21 cellular contexts compared by ENCODE assay signal in the genomic region with DNA sequence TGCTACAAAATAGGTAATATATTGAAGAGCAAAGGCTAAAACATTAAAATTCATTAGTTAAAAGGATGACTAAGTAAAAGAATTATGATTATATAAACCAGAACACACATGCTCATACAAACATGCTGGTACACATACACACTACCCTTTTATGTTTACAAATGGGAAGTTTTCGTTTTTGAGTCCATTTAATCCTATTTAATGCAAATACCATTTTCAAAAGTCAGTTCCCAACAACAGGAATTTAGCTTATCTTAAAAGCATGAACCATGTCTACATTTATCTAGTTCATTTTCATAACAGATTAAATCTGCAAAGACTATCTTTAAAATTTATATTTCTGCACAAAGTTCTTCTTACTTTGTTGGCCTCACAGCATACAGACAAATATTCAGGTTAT. TPM values are rescaled to one million over a fixed set of nuclear protein-coding genes. Genes with fewer than 3 reads are reported as not detected.
DNase-seq lines count a peak whose midpoint lies in the region; ATAC-seq, FAIRE-seq and TF ChIP-seq lines count a peak whose summit lies in the region.
"Had no signal": no experiment of that assay in that cellular context is flagged by ENCODE, and none has a peak within 500 bp of the region (broad histone marks: within the 10 kb centered on the region; RNA-seq: fewer than 3 reads in every experiment).

No MANE protein-coding gene starts in this region.

- H3K4me1 ChIP-seq in HepG2 (ENCODE audit: insufficient read depth, low read length) (peaks cover 47% of the 10 kb centered on the region), right lobe of liver (peaks cover 0 to 30% (median 4%) of the 10 kb centered on the region in 4 donors), hepatocyte (ENCODE audit: insufficient read depth) (peaks cover 14% of the 10 kb centered on the region), smooth muscle cell (ENCODE audit: low read depth) (peaks cover 33% of the 10 kb centered on the region)

- TF ChIP-seq CTCF in HepG2 (CRISPR knock-in tag; IDR thresholded peaks at IDR 0.05) (no peak), right lobe of liver (IDR thresholded peaks at IDR 0.05) (no peak), hepatocyte (IDR thresholded peaks at IDR 0.05; ENCODE audit: poor library complexity) (no peak), smooth muscle cell (IDR thresholded peaks at IDR 0.05; ENCODE audit: borderline replicate concordance, insufficient read depth, poor library complexity, severe bottlenecking) (no peak), chondrocyte (IDR thresholded peaks at IDR 0.05) (no peak), progenitor cell of endocrine pancreas (IDR thresholded peaks at IDR 0.05; ENCODE audit: unreplicated experiment) (no peak)

- H4K20me1 ChIP-seq in HepG2 (ENCODE audit: insufficient read depth, low read length) (peaks cover 76% of the 10 kb centered on the region), hepatocyte (ENCODE audit: insufficient read depth, poor library complexity, severe bottlenecking) (no peaks in the 10 kb centered on the region), smooth muscle cell (ENCODE audit: low read depth) (no peaks in the 10 kb centered on the region)

- H3K36me3 Mint-ChIP-seq in chondrocyte (ENCODE audit: low read depth) (no peaks in the 10 kb centered on the region), progenitor cell of endocrine pancreas (ENCODE audit: insufficient read depth) (peaks cover 3% of the 10 kb centered on the region)
- H3K36me3 Mint-ChIP-seq in activated T-helper 2 cell treated with anti-CD3 and anti-CD28 coated beads, Interferon-gamma antibody, Interleukin-2, Interleukin-4, amounts not matched to agents 10 μg/mL and 5 μg/mL and 100 μg/mL, durations not matched to agents 14 hours and 24 hours and 36 hours (ENCODE audit: low read depth): peaks cover 61% of the 10 kb centered on the region

- 83% methylated on average over 1 of the region's 1 CpG for WGBS in HepG2 (ENCODE audit: low lambda C conversion rate)
- 54% methylated on average over 1 of the region's 1 CpG for WGBS in right lobe of liver (ENCODE audit: insufficient coverage, low coverage, low lambda C conversion rate, missing lambda C conversion rate)
- WGBS in hepatocyte (ENCODE audit: low lambda C conversion rate, missing lambda C conversion rate): 37% methylated on average over 1 of the region's 1 CpG
- WGBS in smooth muscle cell (ENCODE audit: low lambda C conversion rate): 15% methylated on average over 1 of the region's 1 CpG

- in situ Hi-C loops in HepG2 (cut with HindIII; ENCODE audit: extremely low pct_ligation_motif_present, low pct_unique_long_range_greater_than_20kb): no loop called here

- H3K4me2 ChIP-seq in HepG2 (ENCODE audit: low read depth, low read length): no peak overlapping the region
- peak overlapping the region; percentile 6 for H3K4me2 ChIP-seq in hepatocyte
- H3K4me2 ChIP-seq in smooth muscle cell: peak overlapping the region; percentile 56

- H3K27me3 ChIP-seq in HepG2 (ENCODE audit: control insufficient read depth in 1 of 2, insufficient read depth in 2 of 2, low read length in 2 of 2): no peaks in the 10 kb centered on the region
- H3K27me3 ChIP-seq in right lobe of liver: no peaks in the 10 kb centered on the region
- H3K27me3 ChIP-seq in hepatocyte: no peaks in the 10 kb centered on the region
- H3K27me3 ChIP-seq in smooth muscle cell (ENCODE audit: low read depth): no peaks in the 10 kb centered on the region

- DNase-seq in HepG2 (ENCODE audit: low spot score) (no peak), right lobe of liver (no peak), hepatocyte (ENCODE audit: low spot score) (no peak), smooth muscle cell (lab: John Stamatoyannopoulos, UW; ENCODE audit: unreplicated experiment) (no peak), chondrocyte (ENCODE audit: low spot score) (no peak), progenitor cell of endocrine pancreas (ENCODE audit: low spot score, unreplicated experiment) (no peak)
- DNase-seq in activated T-helper 2 cell treated with anti-CD3 and anti-CD28 coated beads, Interferon-gamma antibody, Interleukin-2, Interleukin-4, amounts not matched to agents 10 μg/mL and 5 μg/mL and 100 μg/mL, durations not matched to agents 14 hours and 24 hours and 36 hours (ENCODE audit: low spot score): no peak
- DNase-seq: AML-193; Calu3; CD4-positive, alpha-beta memory T cell; DMS79 treated with DMSO at 0.1 percent for 48 hours; GF-D8; GOT3; H7; HFFc6 had no signal

- H3K4me3 Mint-ChIP-seq in chondrocyte (ENCODE audit: unreplicated experiment) (no peak overlapping the region), progenitor cell of endocrine pancreas (ENCODE audit: low read depth) (no peak overlapping the region)
- no peak overlapping the region for H3K4me3 Mint-ChIP-seq in activated T-helper 2 cell treated with anti-CD3 and anti-CD28 coated beads, Interferon-gamma antibody, Interleukin-2, Interleukin-4, amounts not matched to agents 10 μg/mL and 5 μg/mL and 100 μg/mL, durations not matched to agents 14 hours and 24 hours and 36 hours (ENCODE audit: low read depth)
- H3K4me3 Mint-ChIP-seq: CD4-positive, alpha-beta memory T cell; HFFc6; IgD-negative memory B cell had no signal

- H3K27me3 Mint-ChIP-seq in chondrocyte (ENCODE audit: low read depth) (no peaks in the 10 kb centered on the region), progenitor cell of endocrine pancreas (no peaks in the 10 kb centered on the region)
- no peaks in the 10 kb centered on the region for H3K27me3 Mint-ChIP-seq in activated T-helper 2 cell treated with anti-CD3 and anti-CD28 coated beads, Interferon-gamma antibody, Interleukin-2, Interleukin-4, amounts not matched to agents 10 μg/mL and 5 μg/mL and 100 μg/mL, durations not matched to agents 14 hours and 24 hours and 36 hours (ENCODE audit: low read depth)
- H3K27me3 Mint-ChIP-seq: CD4-positive, alpha-beta memory T cell; IgD-negative memory B cell had no signal

- no peak for TF ChIP-seq RAD21 in HepG2 (CRISPR knock-in tag; IDR thresholded peaks at IDR 0.05)

- peak overlapping the region; percentile 52 for H3K27ac ChIP-seq in HepG2 (ENCODE audit: extremely low read length, insufficient read depth, low read length)
- no peak overlapping the region for H3K27ac ChIP-seq in right lobe of liver
- peak overlapping the region; percentile 58 for H3K27ac ChIP-seq in hepatocyte
- peak overlapping the region; percentile 68 for H3K27ac ChIP-seq in smooth muscle cell (ENCODE audit: low read depth)
- H3K27ac ChIP-seq: 22Rv1, A549, C4-2B had no signal

- no peak for FAIRE-seq in HepG2 (lab: Jason Lieb, UNC)
- FAIRE-seq: A549, HTR-8/SVneo had no signal

- H2AFZ ChIP-seq in HepG2 (ENCODE audit: low read length) (no peak overlapping the region), hepatocyte (no peak overlapping the region), smooth muscle cell (ENCODE audit: low read depth) (no peak overlapping the region)

- CTCF ChIA-PET in HepG2 (lab: Yijun Ruan, JAX; ENCODE audit: low intra/inter-chr PET ratio, low total read pairs): no interaction called here

- BruUV-seq in HepG2 (replicated peaks; lab: Mats Ljungman, UMichigan): no TSS peak

- H3K9me3 Mint-ChIP-seq in chondrocyte (ENCODE audit: low read depth) (peaks cover 2% of the 10 kb centered on the region), progenitor cell of endocrine pancreas (ENCODE audit: low read depth) (peaks cover 2% of the 10 kb centered on the region)
- no peaks in the 10 kb centered on the region for H3K9me3 Mint-ChIP-seq in activated T-helper 2 cell treated with anti-CD3 and anti-CD28 coated beads, Interferon-gamma antibody, Interleukin-2, Interleukin-4, amounts not matched to agents 10 μg/mL and 5 μg/mL and 100 μg/mL, durations not matched to agents 14 hours and 24 hours and 36 hours
- H3K9me3 Mint-ChIP-seq: CD4-positive, alpha-beta memory T cell; IgD-negative memory B cell had no signal

- H3K79me2 ChIP-seq in HepG2 (ENCODE audit: insufficient read depth, low read length) (peaks cover 96% of the 10 kb centered on the region), hepatocyte (peaks cover 84% of the 10 kb centered on the region), smooth muscle cell (ENCODE audit: low read depth) (peaks cover 57% of the 10 kb centered on the region)

- no peak for ATAC-seq in HepG2
- no peak for ATAC-seq in right lobe of liver
- ATAC-seq: A549, HCT116 had no signal

- POLR2A ChIA-PET in HepG2 (lab: Yijun Ruan, JAX): no interaction called here

- intact Hi-C loops in HepG2 (cut with micrococcal nuclease; ENCODE audit: unreplicated experiment) (no loop called here), right lobe of liver (cut with DNase I) (no loop called here)
- intact Hi-C loops in activated T-helper 2 cell treated with anti-CD3 and anti-CD28 coated beads, Interferon-gamma antibody, Interleukin-2, Interleukin-4, amounts not matched to agents 10 μg/mL and 5 μg/mL and 100 μg/mL, durations not matched to agents 14 hours and 24 hours and 36 hours (cut with micrococcal nuclease): no loop called here

- H3F3A ChIP-seq in smooth muscle cell (ENCODE audit: low read depth): peaks cover 16% of the 10 kb centered on the region

- H3K36me3 ChIP-seq in HepG2 (replicated peaks in 1 of 2; ENCODE audit: control insufficient read depth in 1 of 2, insufficient read depth in 2 of 2, low read length in 2 of 2) (peaks cover 27 to 65% of the 10 kb centered on the region in 2 experiments), right lobe of liver (peaks cover 0 to 7% (median 2%) of the 10 kb centered on the region in 4 donors), hepatocyte (replicated peaks; ENCODE audit: insufficient read depth, low read depth) (no peaks in the 10 kb centered on the region), smooth muscle cell (ENCODE audit: low read depth) (no peaks in the 10 kb centered on the region)

- TF ChIP-seq EP300 in HepG2 (IDR thresholded peaks at IDR 0.05; ENCODE audit: low read depth in 2 of 2, low read length in 2 of 2) (no peak), HepG2 (CRISPR knock-in tag; IDR thresholded peaks at IDR 0.05; ENCODE audit: borderline replicate concordance) (no peak)

- TF ChIP-seq POLR2A in HepG2 (IDR thresholded peaks at IDR 0.05; ENCODE audit: insufficient read depth in 1 of 2, low read depth in 2 of 2, low read length in 2 of 2) (no peak), right lobe of liver (IDR thresholded peaks at IDR 0.05) (no peak)

- no peak overlapping the region for H3K4me3 ChIP-seq in HepG2 (replicated peaks in 1 of 3; ENCODE audit: insufficient read depth in 1 of 3, low read depth in 2 of 3, low read length in 3 of 3)
- no peak overlapping the region for H3K4me3 ChIP-seq in right lobe of liver
- no peak overlapping the region for H3K4me3 ChIP-seq in hepatocyte
- H3K4me3 ChIP-seq in smooth muscle cell: no peak overlapping the region
- H3K4me3 ChIP-seq: A549 had no signal

- H3K9me2 ChIP-seq in hepatocyte (replicated peaks; ENCODE audit: insufficient read depth): no peaks in the 10 kb centered on the region

- H3K4me1 Mint-ChIP-seq in chondrocyte (ENCODE audit: low read depth): peaks cover 9% of the 10 kb centered on the region
- peaks cover 51% of the 10 kb centered on the region for H3K4me1 Mint-ChIP-seq in activated T-helper 2 cell treated with anti-CD3 and anti-CD28 coated beads, Interferon-gamma antibody, Interleukin-2, Interleukin-4, amounts not matched to agents 10 μg/mL and 5 μg/mL and 100 μg/mL, durations not matched to agents 14 hours and 24 hours and 36 hours (ENCODE audit: low read depth)
- peaks cover 16% of the 10 kb centered on the region for H3K4me1 Mint-ChIP-seq in progenitor cell of endocrine pancreas (ENCODE audit: low read depth)

- H3K9ac ChIP-seq in HepG2 (ENCODE audit: insufficient read depth, low read depth, low read length) (no peak overlapping the region), smooth muscle cell (ENCODE audit: low read depth) (no peak overlapping the region)

- no peaks in the 10 kb centered on the region for H3K9me3 ChIP-seq in HepG2 (ENCODE audit: low read length)
- no peaks in the 10 kb centered on the region for H3K9me3 ChIP-seq in right lobe of liver
- no peaks in the 10 kb centered on the region for H3K9me3 ChIP-seq in hepatocyte (ENCODE audit: low read depth)
- no peaks in the 10 kb centered on the region for H3K9me3 ChIP-seq in smooth muscle cell (replicated peaks; ENCODE audit: low read depth)
- H3K9me3 ChIP-seq: A549 had no signal

- H3K27ac Mint-ChIP-seq in chondrocyte (ENCODE audit: unreplicated experiment) (no peak overlapping the region), progenitor cell of endocrine pancreas (no peak overlapping the region)
- H3K27ac Mint-ChIP-seq in activated T-helper 2 cell treated with anti-CD3 and anti-CD28 coated beads, Interferon-gamma antibody, Interleukin-2, Interleukin-4, amounts not matched to agents 10 μg/mL and 5 μg/mL and 100 μg/mL, durations not matched to agents 14 hours and 24 hours and 36 hours: no peak overlapping the region
- H3K27ac Mint-ChIP-seq: CD4-positive, alpha-beta memory T cell; HFFc6; IgD-negative memory B cell had no signal

RNA-seq across cellular contexts. Expression of a gene that starts 42.5 kb away (rescaled TPM):
- total RNA-seq in HepG2 (2016; rRNA removed; fragmentation: Illumina TruSeq; extraction: Trizol) (98.7 and 156 TPM in 2 replicates), right lobe of liver (100 to 1,000 TPM; 109 to 191 (median 139) TPM), hepatocyte (228 and 245 TPM in 2 replicates), smooth muscle cell (127 and 140 TPM in 2 replicates), chondrocyte (6.9 to 16.3 TPM (median 7.2 TPM) in 3 replicates), progenitor cell of endocrine pancreas (27.6 and 29.3 TPM in 2 replicates)
- 8.0 and 9.3 TPM in 2 replicates for total RNA-seq in HepG2 (2016; cell fraction: cytosol; rRNA removed; fragmentation: Illumina TruSeq; extraction: Trizol; ENCODE audit: low read depth)
- total RNA-seq in HepG2 (2016; cell fraction: insoluble cytoplasmic fraction; rRNA removed; fragmentation: Illumina TruSeq; extraction: Trizol): 92.1 and 154 TPM in 2 replicates
- total RNA-seq in HepG2 (2016; cell fraction: membrane; rRNA removed; fragmentation: Illumina TruSeq; extraction: Trizol): 35.4 and 40.1 TPM in 2 replicates
- total RNA-seq in HepG2 (2016; cell fraction: nucleus; rRNA removed; fragmentation: Illumina TruSeq; extraction: Trizol): 183 and 203 TPM in 2 replicates
- polyA plus RNA-seq in HepG2 (2011; rRNA removed) (192 and 236 TPM in 2 replicates), hepatocyte (112 and 117 TPM in 2 replicates), smooth muscle cell (57.1 and 61.3 TPM in 2 replicates)
- 99.8 and 148 TPM in 2 replicates for polyA plus RNA-seq in HepG2 (2011; cell fraction: cytosol; rRNA removed)
- polyA plus RNA-seq in HepG2 (2011; cell fraction: nucleus; rRNA removed): 62.7 and 77.6 TPM in 2 replicates
- polyA plus RNA-seq in HepG2 (2012): 214 and 224 TPM in 2 replicates
- 6.6 and 6.7 TPM in 2 replicates for polyA plus RNA-seq in HepG2 (2016; cell fraction: cytosol; fragmentation: Illumina TruSeq; extraction: Trizol; ENCODE audit: low read depth)
- 106 and 111 TPM in 2 replicates for polyA plus RNA-seq in HepG2 (2016; cell fraction: insoluble cytoplasmic fraction; fragmentation: Illumina TruSeq; extraction: Trizol; ENCODE audit: low read depth)
- polyA plus RNA-seq in HepG2 (2016; cell fraction: membrane; fragmentation: Illumina TruSeq; extraction: Trizol; ENCODE audit: low read depth): 19.3 and 22.4 TPM in 2 replicates
- polyA plus RNA-seq in HepG2 (2016; cell fraction: nucleus; fragmentation: Illumina TruSeq; extraction: Trizol; ENCODE audit: insufficient read depth, low read depth): 218 and 229 TPM in 2 replicates
- 0.70 and 113 TPM in 2 replicates for polyA minus RNA-seq in HepG2 (2011; rRNA and poly(A)+ RNA removed; ENCODE audit: low replicate concordance)
- polyA minus RNA-seq in HepG2 (2011; cell fraction: cytosol; rRNA and poly(A)+ RNA removed): 203 TPM in 2 replicates
- polyA minus RNA-seq in HepG2 (2011; cell fraction: nucleus; rRNA and poly(A)+ RNA removed): 222 and 223 TPM in 2 replicates
- 43.8 and 45.0 TPM in 2 replicates for total RNA-seq in activated T-helper 2 cell treated with anti-CD3 and anti-CD28 coated beads, Interferon-gamma antibody, Interleukin-2, Interleukin-4, amounts not matched to agents 10 μg/mL and 5 μg/mL and 100 μg/mL, durations not matched to agents 14 hours and 24 hours and 36 hours

Comparison
In these comparisons a context has a peak if more than half of its experiments do, and no peak if none do; other contexts are left out.
1. H3K27ac ChIP-seq: peak in HepG2 (single experiment), hepatocyte (single experiment) and smooth muscle cell (single experiment); none in right lobe of liver (0 of 3).